Comparison of ENCODE assay signal across 26 cellular contexts in genomic region chrX:154468217-154468616, GRCh38.
"Had no signal": no experiment of that assay in that cellular context is flagged by ENCODE, and none has a peak within 500 bp of the region (broad histone marks: within the 10 kb centered on the region; RNA-seq: fewer than 3 reads in every experiment).

No MANE protein-coding gene starts in this region.

- ATAC-seq: stimulated activated effector memory CD8-positive, alpha-beta T cell treated with anti-CD3 and anti-CD28 coated beads, Interleukin-12 subunit alpha, Interleukin-12 subunit beta, amount 100 ng/mL, for 72 hours; stimulated activated memory B cell treated with anti-CD40 and anti-IgM and Interleukin-4, amounts not matched to agents 10 μg/mL and 1 μg/mL and 100 μg/mL, for 72 hours; stimulated activated naive B cell treated with anti-CD40 and anti-IgM and Interleukin-4, amounts not matched to agents 10 μg/mL and 1 μg/mL and 100 μg/mL, for 72 hours; stimulated activated naive CD8-positive, alpha-beta T cell treated with anti-CD3 and anti-CD28 coated beads, Interleukin-15, amount 100 ng/mL, for 72 hours; stimulated activated naive CD8-positive, alpha-beta T cell treated with anti-CD3 and anti-CD28 coated beads, Interleukin-15, Interleukin-2, amounts not matched to agents 100 U/mL and 50 U/mL, for 24 hours; upper lobe of right lung had no signal

- DNase-seq: stimulated activated CD4-positive, alpha-beta T cell treated with anti-CD3 and anti-CD28 coated beads, Interleukin-2, amount 100 ng/mL, for 48 hours; stimulated activated CD4-positive, alpha-beta T cell treated with anti-CD3 and anti-CD28 coated beads, Interleukin-4, amount 100 ng/mL, for 1 hour; stimulated activated CD4-positive, alpha-beta T cell treated with anti-CD3 and anti-CD28 coated beads, Interleukin-4, amount 100 ng/mL, for 24 hours; stimulated activated CD4-positive, alpha-beta T cell treated with anti-CD3 and anti-CD28 coated beads, Interleukin-4, amount 100 ng/mL, for 4 hours; stimulated activated CD8-positive, alpha-beta memory T cell treated with anti-CD3 and anti-CD28 coated beads, Interleukin-4, amount 100 ng/mL, for 48 hours; stimulated activated naive B cell treated with anti-CD40 and anti-IgM and Interleukin-4, amounts not matched to agents 10 μg/mL and 1 μg/mL and 100 μg/mL, for 72 hours; stimulated activated naive CD4-positive, alpha-beta T cell; stimulated activated naive CD4-positive, alpha-beta T cell treated with Interleukin-2 at 50 U/mL for 16 hours; stimulated activated naive CD8-positive, alpha-beta T cell treated with anti-CD3 and anti-CD28 coated beads, Interleukin-15, amount 100 ng/mL, for 72 hours; stimulated activated naive CD8-positive, alpha-beta T cell treated with anti-CD3 and anti-CD28 coated beads, Interleukin-15, Interleukin-2, amounts not matched to agents 100 U/mL and 50 U/mL, for 24 hours; stomach; substantia nigra; testis; thyroid gland; tibial artery; transverse colon; trophoblast cell; upper lobe of right lung; uterus had no signal

- H3K9me3 ChIP-seq: stomach, suprapubic skin, testis, thoracic aorta, thyroid gland, tibial artery, tibial nerve, transverse colon, upper lobe of left lung, upper lobe of right lung, uterus, vagina had no signal

- H3K27me3 ChIP-seq: stomach, suprapubic skin, testis, thyroid gland, tibial artery, tibial nerve, transverse colon, upper lobe of left lung, upper lobe of right lung, uterus, vagina had no signal

- H3K36me3 ChIP-seq: transverse colon, uterus had no signal

- H3K4me3 ChIP-seq: stomach, suprapubic skin, testis, thoracic aorta, thyroid gland, tibial artery, tibial nerve, transverse colon, upper lobe of left lung, upper lobe of right lung, uterus, vagina had no signal

- H3K27ac ChIP-seq: stomach, suprapubic skin, testis, thoracic aorta, thyroid gland, tibial artery, tibial nerve, transverse colon, upper lobe of left lung, upper lobe of right lung, uterus, vagina had no signal

- H3K4me1 ChIP-seq: stomach, suprapubic skin, testis, thyroid gland, tibial artery, tibial nerve, transverse colon, upper lobe of left lung, upper lobe of right lung, uterus, vagina had no signal
